In genomic region chr17:40485851-40486512, GRCh38 we compare ENCODE assay signal across 9 cellular contexts. TPM values are rescaled to one million over a fixed set of nuclear protein-coding genes. Genes with fewer than 3 reads are reported as not detected.
A peak's percentile ranks its signal among the peaks of the same experiment; 100 is the strongest.
DNase-seq lines count a peak whose midpoint lies in the region; ATAC-seq and TF ChIP-seq lines count a peak whose summit lies in the region.
"Had no signal": no experiment of that assay in that cellular context is flagged by ENCODE, and none has a peak within 500 bp of the region (broad histone marks: within the 10 kb centered on the region; RNA-seq: fewer than 3 reads in every experiment).

No MANE protein-coding gene starts in this region.

- H3K27me3 ChIP-seq in naive thymus-derived CD4-positive, alpha-beta T cell (ENCODE audit: control insufficient read depth in 2 of 2, insufficient read depth in 2 of 2, low read length in 2 of 2): no peaks in the 10 kb centered on the region

- H3K4me3 Mint-ChIP-seq in naive thymus-derived CD4-positive, alpha-beta T cell: peak overlapping the region in 2 of 10 donors; percentile 14 to 31

- H3K27ac ChIP-seq in naive thymus-derived CD4-positive, alpha-beta T cell (ENCODE audit: low read depth, low read length): no peak overlapping the region
- H3K27ac ChIP-seq: KMS-11 had no signal

- peaks cover 0 to 1% (median 0%) of the 10 kb centered on the region in 11 donors for H3K9me3 Mint-ChIP-seq in naive thymus-derived CD4-positive, alpha-beta T cell

- POLR2A ChIA-PET in naive thymus-derived CD4-positive, alpha-beta T cell (lab: Charles Lee): interaction anchor here (0.5 to 2.5 kb wide), 6 partner anchors 10 to 46 kb away, joined by 3 to 7 read pairs (median 4); no protein-coding TSS in a partner anchor

- intact Hi-C loops in naive thymus-derived CD4-positive, alpha-beta T cell (cut with micrococcal nuclease): no loop called here
- intact Hi-C loops in posterior vena cava (cut with DNase I): no loop called here

- peaks cover 28 to 32% of the 10 kb centered on the region in 2 donors for H3K4me1 ChIP-seq in naive thymus-derived CD4-positive, alpha-beta T cell (ENCODE audit: control insufficient read depth in 2 of 2, insufficient read depth in 2 of 2, low read length in 2 of 2)

- peak; percentile 65 for ATAC-seq in naive thymus-derived CD4-positive, alpha-beta T cell
- ATAC-seq in GM18873 (IDR thresholded peaks at IDR 0.05; ENCODE audit: low FRiP score, unreplicated experiment) (no peak), GM18907 (IDR thresholded peaks at IDR 0.05; ENCODE audit: unreplicated experiment) (no peak)

- H3K4me3 ChIP-seq in cardiac fibroblast (replicated peaks in 1 of 2; ENCODE audit: low read depth in 2 of 2, low read length in 2 of 2): peak overlapping the region in 1 of 2 donors; percentile 32
- no peak overlapping the region for H3K4me3 ChIP-seq in naive thymus-derived CD4-positive, alpha-beta T cell (ENCODE audit: low read length)

- peaks cover 0 to under 1% (median 0%) of the 10 kb centered on the region in 5 donors for H3K36me3 Mint-ChIP-seq in naive thymus-derived CD4-positive, alpha-beta T cell

- H3K27ac Mint-ChIP-seq in naive thymus-derived CD4-positive, alpha-beta T cell: peak overlapping the region; percentile 4 to 99 (median 74)

- TF ChIP-seq CTCF in cardiac fibroblast (IDR thresholded peaks at IDR 0.05; ENCODE audit: low read depth, low read length): no peak

- DNase-seq in GM04504 (ENCODE audit: low read depth) (peak; percentile 97), RPMI7951 (ENCODE audit: low read depth) (peak; percentile 92), cardiac fibroblast (ENCODE audit: low read depth in 2 of 2) (peak; percentile 99 to 100), KG1 (lab: John Stamatoyannopoulos, UW) (no peak), posterior vena cava (ENCODE audit: low spot score) (no peak)
- DNase-seq in naive thymus-derived CD4-positive, alpha-beta T cell: peak in 7 of 9 donors; percentile 32 to 62 (median 45)

- CTCF ChIA-PET in naive thymus-derived CD4-positive, alpha-beta T cell (lab: Charles Lee): interaction anchor here (0.6 to 1.8 kb wide), 3 partner anchors 10 to 298 kb away, joined by 3 to 5 read pairs (median 4); no protein-coding TSS in a partner anchor

- H3K4me1 Mint-ChIP-seq in naive thymus-derived CD4-positive, alpha-beta T cell: peaks cover 33 to 85% (median 78%) of the 10 kb centered on the region in 7 donors

- H3K27me3 Mint-ChIP-seq in naive thymus-derived CD4-positive, alpha-beta T cell: no peaks in the 10 kb centered on the region

- no peaks in the 10 kb centered on the region for H3K36me3 ChIP-seq in naive thymus-derived CD4-positive, alpha-beta T cell (ENCODE audit: control insufficient read depth in 2 of 3, insufficient read depth in 3 of 3, low read length in 3 of 3)

- no peaks in the 10 kb centered on the region for H3K9me3 ChIP-seq in naive thymus-derived CD4-positive, alpha-beta T cell (ENCODE audit: control insufficient read depth in 2 of 3, low read length in 3 of 3)

RNA-seq across cellular contexts. Expression of gene TNS4, which starts 15.4 kb away (rescaled TPM):
- total RNA-seq in RPMI7951 (2014; rRNA removed; shearing (Covaris generic)): not detected in 2 replicates
- 10 to 100 TPM in 1 of 5 experiments, 1 to 10 TPM in 2, not detected in 2; 1.2 to 10.3 (median 1.3) TPM for total RNA-seq in naive thymus-derived CD4-positive, alpha-beta T cell
- not detected for polyA plus RNA-seq in naive thymus-derived CD4-positive, alpha-beta T cell
- under 1 TPM; 0.14 to 0.38 TPM for total RNA-seq in posterior vena cava

RNA-seq across cellular contexts. Expression of gene IGFBP4, which starts 42.7 kb away (rescaled TPM):
- 2.3 and 2.8 TPM in 2 replicates for total RNA-seq in RPMI7951 (2014; rRNA removed; shearing (Covaris generic))
- 100 to 1,000 TPM in 1 of 5 experiments, 1 to 10 TPM in 4; 1.5 to 116 (median 1.9) TPM for total RNA-seq in naive thymus-derived CD4-positive, alpha-beta T cell
- polyA plus RNA-seq in naive thymus-derived CD4-positive, alpha-beta T cell: 1 to 10 TPM in 1 of 2 donors, under 1 TPM in 1; 0.45 to 1.0 TPM
- total RNA-seq in posterior vena cava: 1,000 to 10,000 TPM; 1,004 to 1,451 TPM

Comparison
In these comparisons a context has a peak if more than half of its experiments do, and no peak if none do; other contexts are left out.
1. DNase-seq: peak in GM04504 (single experiment), RPMI7951 (single experiment), cardiac fibroblast (2 of 2) and naive thymus-derived CD4-positive, alpha-beta T cell (7 of 9); none in KG1 (single experiment) and posterior vena cava (single experiment).
2. RNA of gene IGFBP4, which starts 42.7 kb away (total RNA-seq): 1,004 to 1,451 TPM in posterior vena cava; 2.3 to 2.8 TPM in RPMI7951 and 1.5 to 116 TPM in naive thymus-derived CD4-positive, alpha-beta T cell; every median in the first group is over 4 times any median in the second.